In genomic region chr9:135951889-135952663, GRCh38 we compare ENCODE assay signal across 10 cellular contexts. TPM values are rescaled to one million over a fixed set of nuclear protein-coding genes. Genes with fewer than 3 reads are reported as not detected.
A peak's percentile ranks its signal among the peaks of the same experiment; 100 is the strongest.
DNase-seq lines count a peak whose midpoint lies in the region; ATAC-seq, FAIRE-seq and TF ChIP-seq lines count a peak whose summit lies in the region.
"Had no signal": no experiment of that assay in that cellular context is flagged by ENCODE, and none has a peak within 500 bp of the region (broad histone marks: within the 10 kb centered on the region; RNA-seq: fewer than 3 reads in every experiment).

No MANE protein-coding gene starts in this region.

- DNase-seq in DMS79 (lab: John Stamatoyannopoulos, UW): peak; percentile 53
- DNase-seq in NCI-H2196 (lab: John Stamatoyannopoulos, UW; ENCODE audit: unreplicated experiment): peak; percentile 88
- DNase-seq in astrocyte of the hippocampus (ENCODE audit: low read depth, low spot score): peak; percentile 87
- DNase-seq in mesothelial cell of epicardium (ENCODE audit: low spot score in 2 of 2, unreplicated experiment in 2 of 2): no peak
- DNase-seq in thyroid gland: no peak
- DNase-seq in GM12892 (ENCODE audit: insufficient read length): no peak
- no peak for DNase-seq in activated T-cell treated with anti-CD3 and anti-CD28 coated beads, Interleukin-2, amount 50 U/mL, for 24 hours
- DNase-seq in GM23338 (ENCODE audit: low spot score): no peak
- DNase-seq: left ventricle myocardium superior had no signal

- no peaks in the 10 kb centered on the region for H3K4me1 ChIP-seq in thyroid gland
- H3K4me1 ChIP-seq in GM23338 (ENCODE audit: insufficient read depth): no peaks in the 10 kb centered on the region
- H3K4me1 ChIP-seq: BLaER1 had no signal

- intact Hi-C loops in thyroid gland (cut with DNase I): no loop called here

- H3K9me2 ChIP-seq in GM23338 (ENCODE audit: insufficient read depth): no peaks in the 10 kb centered on the region

- no peaks in the 10 kb centered on the region for H3K9me3 Mint-ChIP-seq in mesothelial cell of epicardium
- H3K9me3 Mint-ChIP-seq in activated T-cell treated with anti-CD3 and anti-CD28 coated beads, Interleukin-2, amount 50 U/mL, for 24 hours: no peaks in the 10 kb centered on the region
- H3K9me3 Mint-ChIP-seq in GM23338: no peaks in the 10 kb centered on the region

- H3K27ac ChIP-seq in thyroid gland: no peak overlapping the region
- H3K27ac ChIP-seq in GM23338 (ENCODE audit: low read depth): no peak overlapping the region
- H3K27ac ChIP-seq: BLaER1 had no signal

- H3F3A ChIP-seq in GM23338 (replicated peaks; ENCODE audit: low read depth): 0 out of 2 replicates have a peak, but pooled peaks cover 3% of the 10 kb centered on the region

- TF ChIP-seq POLR2A in thyroid gland (IDR thresholded peaks at IDR 0.05) (no peak), GM12892 (IDR thresholded peaks at IDR 0.05; ENCODE audit: low read depth, low read length) (no peak)

- no peak overlapping the region for H3K4me3 Mint-ChIP-seq in mesothelial cell of epicardium
- no peak overlapping the region for H3K4me3 Mint-ChIP-seq in activated T-cell treated with anti-CD3 and anti-CD28 coated beads, Interleukin-2, amount 50 U/mL, for 24 hours
- H3K4me3 Mint-ChIP-seq in GM23338: no peak overlapping the region

- H3K27ac Mint-ChIP-seq in mesothelial cell of epicardium: peak overlapping the region; percentile 77
- H3K27ac Mint-ChIP-seq in activated T-cell treated with anti-CD3 and anti-CD28 coated beads, Interleukin-2, amount 50 U/mL, for 24 hours: no peak overlapping the region
- H3K27ac Mint-ChIP-seq in GM23338: no peak overlapping the region

- WGBS in thyroid gland, 2 donors: 81 to 82% methylated on average over 14 to 18 of the region's 18 CpGs

- H3K36me3 Mint-ChIP-seq in mesothelial cell of epicardium (peaks cover 21% of the 10 kb centered on the region), GM23338 (ENCODE audit: low read depth) (peaks cover 40% of the 10 kb centered on the region)
- H3K36me3 Mint-ChIP-seq in activated T-cell treated with anti-CD3 and anti-CD28 coated beads, Interleukin-2, amount 50 U/mL, for 24 hours (ENCODE audit: low read depth): peaks cover 68% of the 10 kb centered on the region

- H3K4me1 Mint-ChIP-seq in mesothelial cell of epicardium (peaks cover 30% of the 10 kb centered on the region), GM23338 (no peaks in the 10 kb centered on the region; the same call in 2 of the 3 replicates)
- no peaks in the 10 kb centered on the region for H3K4me1 Mint-ChIP-seq in activated T-cell treated with anti-CD3 and anti-CD28 coated beads, Interleukin-2, amount 50 U/mL, for 24 hours (ENCODE audit: low read depth)

- H3K27me3 Mint-ChIP-seq in mesothelial cell of epicardium (ENCODE audit: low read depth) (no peaks in the 10 kb centered on the region), GM23338 (ENCODE audit: insufficient read depth, low read depth, poor library complexity) (peaks cover 3% of the 10 kb centered on the region)
- no peaks in the 10 kb centered on the region for H3K27me3 Mint-ChIP-seq in activated T-cell treated with anti-CD3 and anti-CD28 coated beads, Interleukin-2, amount 50 U/mL, for 24 hours

- ATAC-seq in GM23338: no peak
- ATAC-seq: left ventricle myocardium superior had no signal

- H3K4me2 ChIP-seq in GM23338: no peak overlapping the region
- H3K4me2 ChIP-seq: BLaER1 had no signal

- H3K4me3 ChIP-seq in thyroid gland (replicated peaks in 1 of 3) (no peak overlapping the region), GM23338 (no peak overlapping the region)
- H3K4me3 ChIP-seq: BLaER1 had no signal

- no peak overlapping the region for H2AFZ ChIP-seq in GM23338

- peaks cover 21% of the 10 kb centered on the region for H3K79me2 ChIP-seq in GM23338 (replicated peaks; ENCODE audit: insufficient read depth)

- H3K36me3 ChIP-seq in thyroid gland (peaks cover 17 to 43% of the 10 kb centered on the region in 2 donors), GM23338 (ENCODE audit: insufficient read depth) (peaks cover 13% of the 10 kb centered on the region)

- H4K20me1 ChIP-seq in GM23338 (replicated peaks; ENCODE audit: insufficient read depth): 0 out of 2 replicates have a peak, but pooled peaks cover 7% of the 10 kb centered on the region

- no peaks in the 10 kb centered on the region for H3K9me3 ChIP-seq in thyroid gland
- H3K9me3 ChIP-seq: BLaER1 had no signal

- no peaks in the 10 kb centered on the region for H3K27me3 ChIP-seq in thyroid gland
- H3K27me3 ChIP-seq in GM23338 (ENCODE audit: insufficient read depth): no peaks in the 10 kb centered on the region
- H3K27me3 ChIP-seq: BLaER1 had no signal

- FAIRE-seq in GM12892 (lab: Jason Lieb, UNC): no peak

- no peak for TF ChIP-seq CTCF in mesothelial cell of epicardium (IDR thresholded peaks at IDR 0.05; ENCODE audit: unreplicated experiment)
- TF ChIP-seq CTCF in thyroid gland (IDR thresholded peaks at IDR 0.05): no peak
- TF ChIP-seq CTCF in GM23338 (conservative IDR thresholded peaks at IDR 0.05; ENCODE audit: low read depth in 2 of 2): no peak

TF ChIP-seq in GM23338, 12 proteins besides CTCF, POLR2A, EP300 and RAD21 (continues in another document):
- TF ChIP-seq, protein P1, sequence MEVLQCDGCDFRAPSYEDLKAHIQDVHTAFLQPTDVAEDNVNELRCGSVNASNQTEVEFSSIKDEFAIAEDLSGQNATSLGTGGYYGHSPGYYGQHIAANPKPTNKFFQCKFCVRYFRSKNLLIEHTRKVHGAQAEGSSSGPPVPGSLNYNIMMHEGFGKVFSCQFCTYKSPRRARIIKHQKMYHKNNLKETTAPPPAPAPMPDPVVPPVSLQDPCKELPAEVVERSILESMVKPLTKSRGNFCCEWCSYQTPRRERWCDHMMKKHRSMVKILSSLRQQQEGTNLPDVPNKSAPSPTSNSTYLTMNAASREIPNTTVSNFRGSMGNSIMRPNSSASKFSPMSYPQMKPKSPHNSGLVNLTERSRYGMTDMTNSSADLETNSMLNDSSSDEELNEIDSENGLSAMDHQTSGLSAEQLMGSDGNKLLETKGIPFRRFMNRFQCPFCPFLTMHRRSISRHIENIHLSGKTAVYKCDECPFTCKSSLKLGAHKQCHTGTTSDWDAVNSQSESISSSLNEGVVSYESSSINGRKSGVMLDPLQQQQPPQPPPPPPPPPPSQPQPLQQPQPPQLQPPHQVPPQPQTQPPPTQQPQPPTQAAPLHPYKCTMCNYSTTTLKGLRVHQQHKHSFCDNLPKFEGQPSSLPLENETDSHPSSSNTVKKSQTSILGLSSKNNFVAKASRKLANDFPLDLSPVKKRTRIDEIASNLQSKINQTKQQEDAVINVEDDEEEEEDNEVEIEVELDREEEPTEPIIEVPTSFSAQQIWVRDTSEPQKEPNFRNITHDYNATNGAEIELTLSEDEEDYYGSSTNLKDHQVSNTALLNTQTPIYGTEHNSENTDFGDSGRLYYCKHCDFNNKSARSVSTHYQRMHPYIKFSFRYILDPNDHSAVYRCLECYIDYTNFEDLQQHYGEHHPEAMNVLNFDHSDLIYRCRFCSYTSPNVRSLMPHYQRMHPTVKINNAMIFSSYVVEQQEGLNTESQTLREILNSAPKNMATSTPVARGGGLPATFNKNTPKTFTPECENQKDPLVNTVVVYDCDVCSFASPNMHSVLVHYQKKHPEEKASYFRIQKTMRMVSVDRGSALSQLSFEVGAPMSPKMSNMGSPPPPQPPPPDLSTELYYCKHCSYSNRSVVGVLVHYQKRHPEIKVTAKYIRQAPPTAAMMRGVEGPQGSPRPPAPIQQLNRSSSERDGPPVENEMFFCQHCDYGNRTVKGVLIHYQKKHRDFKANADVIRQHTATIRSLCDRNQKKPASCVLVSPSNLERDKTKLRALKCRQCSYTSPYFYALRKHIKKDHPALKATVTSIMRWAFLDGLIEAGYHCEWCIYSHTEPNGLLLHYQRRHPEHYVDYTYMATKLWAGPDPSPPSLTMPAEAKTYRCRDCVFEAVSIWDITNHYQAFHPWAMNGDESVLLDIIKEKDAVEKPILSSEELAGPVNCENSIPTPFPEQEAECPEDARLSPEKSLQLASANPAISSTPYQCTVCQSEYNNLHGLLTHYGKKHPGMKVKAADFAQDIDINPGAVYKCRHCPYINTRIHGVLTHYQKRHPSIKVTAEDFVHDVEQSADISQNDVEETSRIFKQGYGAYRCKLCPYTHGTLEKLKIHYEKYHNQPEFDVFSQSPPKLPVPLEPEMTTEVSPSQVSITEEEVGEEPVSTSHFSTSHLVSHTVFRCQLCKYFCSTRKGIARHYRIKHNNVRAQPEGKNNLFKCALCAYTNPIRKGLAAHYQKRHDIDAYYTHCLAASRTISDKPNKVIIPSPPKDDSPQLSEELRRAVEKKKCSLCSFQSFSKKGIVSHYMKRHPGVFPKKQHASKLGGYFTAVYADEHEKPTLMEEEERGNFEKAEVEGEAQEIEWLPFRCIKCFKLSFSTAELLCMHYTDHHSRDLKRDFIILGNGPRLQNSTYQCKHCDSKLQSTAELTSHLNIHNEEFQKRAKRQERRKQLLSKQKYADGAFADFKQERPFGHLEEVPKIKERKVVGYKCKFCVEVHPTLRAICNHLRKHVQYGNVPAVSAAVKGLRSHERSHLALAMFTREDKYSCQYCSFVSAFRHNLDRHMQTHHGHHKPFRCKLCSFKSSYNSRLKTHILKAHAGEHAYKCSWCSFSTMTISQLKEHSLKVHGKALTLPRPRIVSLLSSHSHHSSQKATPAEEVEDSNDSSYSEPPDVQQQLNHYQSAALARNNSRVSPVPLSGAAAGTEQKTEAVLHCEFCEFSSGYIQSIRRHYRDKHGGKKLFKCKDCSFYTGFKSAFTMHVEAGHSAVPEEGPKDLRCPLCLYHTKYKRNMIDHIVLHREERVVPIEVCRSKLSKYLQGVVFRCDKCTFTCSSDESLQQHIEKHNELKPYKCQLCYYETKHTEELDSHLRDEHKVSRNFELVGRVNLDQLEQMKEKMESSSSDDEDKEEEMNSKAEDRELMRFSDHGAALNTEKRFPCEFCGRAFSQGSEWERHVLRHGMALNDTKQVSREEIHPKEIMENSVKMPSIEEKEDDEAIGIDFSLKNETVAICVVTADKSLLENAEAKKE (CRISPR knock-in tag; IDR thresholded peaks at IDR 0.05): no peak
- TF ChIP-seq EZH2phosphoT487 (IDR thresholded peaks at IDR 0.05; ENCODE audit: unreplicated experiment) (no peak), POLR2AphosphoS5 (IDR thresholded peaks at IDR 0.05; ENCODE audit: low read depth) (no peak), JUNB (IDR thresholded peaks at IDR 0.05; ENCODE audit: unreplicated experiment) (no peak), ZNF114 (CRISPR knock-in tag; IDR thresholded peaks at IDR 0.05) (no peak), STAT1 (IDR thresholded peaks at IDR 0.05; ENCODE audit: unreplicated experiment) (no peak)

RNA-seq across cellular contexts. Expression of gene UBAC1, which starts 9.1 kb away (rescaled TPM):
- 31.7 to 33.8 TPM (median 32.0 TPM) in 3 replicates for total RNA-seq in mesothelial cell of epicardium
- total RNA-seq in thyroid gland: 10 to 100 TPM; 37.9 to 56.2 (median 44.2) TPM
- polyA plus RNA-seq in GM12892 (2012; ENCODE audit: missing spikeins): 28.2 TPM
- total RNA-seq in GM23338 (2014; rRNA removed; shearing (Covaris generic)): 86.6 and 95.7 TPM in 2 replicates
- polyA plus RNA-seq in GM23338 (2016; fragmentation: Nextera tagmentation; extraction: Ambion mirVana): 63.2 and 71.6 TPM in 2 replicates

RNA-seq across cellular contexts. Expression of gene CAMSAP1, which starts 44.7 kb away (rescaled TPM):
- total RNA-seq in mesothelial cell of epicardium: 62.4 to 64.4 TPM (median 63.3 TPM) in 3 replicates
- 10 to 100 TPM; 11.8 to 23.4 (median 19.9) TPM for total RNA-seq in thyroid gland
- 10.7 TPM for polyA plus RNA-seq in GM12892 (2012; ENCODE audit: missing spikeins)
- total RNA-seq in GM23338 (2014; rRNA removed; shearing (Covaris generic)): 57.6 and 75.4 TPM in 2 replicates
- polyA plus RNA-seq in GM23338 (2016; fragmentation: Nextera tagmentation; extraction: Ambion mirVana): 6.9 and 8.2 TPM in 2 replicates

Comparison
In these comparisons a context has a peak if more than half of its experiments do, and no peak if none do; other contexts are left out.
1. DNase-seq: peak in DMS79 (single experiment), NCI-H2196 (single experiment) and astrocyte of the hippocampus (single experiment); none in mesothelial cell of epicardium (0 of 2), thyroid gland (0 of 2), GM12892 (single experiment), activated T-cell treated with anti-CD3 and anti-CD28 coated beads, Interleukin-2, amount 50 U/mL, for 24 hours (single experiment) and GM23338 (single experiment).